40 cellular contexts compared by ENCODE assay signal in the genomic region with DNA sequence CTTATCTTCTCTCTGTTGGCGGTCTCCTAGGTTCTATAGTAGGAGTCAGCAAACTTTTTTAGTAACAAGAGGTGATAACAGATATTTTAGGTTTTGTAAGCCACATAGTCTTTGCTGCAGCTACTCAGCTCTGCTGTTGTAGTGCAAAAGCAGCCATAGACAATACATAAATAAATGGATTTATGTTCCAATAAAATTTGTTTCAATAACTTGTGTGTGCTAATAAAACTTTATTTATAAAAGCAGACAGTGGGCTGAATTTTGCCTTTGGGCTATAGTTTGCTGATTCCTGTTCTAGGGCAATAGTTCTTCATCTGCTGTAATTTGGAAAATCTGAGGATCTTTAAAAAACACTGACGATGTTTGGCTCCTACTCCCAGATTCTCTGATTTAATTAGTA.
"Had no signal": no experiment of that assay in that cellular context is flagged by ENCODE, and none has a peak within 500 bp of the region (broad histone marks: within the 10 kb centered on the region; RNA-seq: fewer than 3 reads in every experiment).

No MANE protein-coding gene starts in this region.

- H3K9me3 ChIP-seq: adrenal gland, ascending aorta, body of pancreas had no signal

- DNase-seq: activated effector memory CD4-positive, alpha-beta T cell treated with anti-CD3 and anti-CD28 coated beads, Interleukin-2, amount 50 U/mL, for 16 hours; activated effector memory CD4-positive, alpha-beta T cell treated with Interleukin-2 at 50 U/mL for 16 hours; activated gamma-delta T cell; activated gamma-delta T cell treated with Interleukin-2 at 50 U/mL for 16 hours; activated naive CD4-positive, alpha-beta T cell; activated naive CD4-positive, alpha-beta T cell treated with anti-CD3 and anti-CD28 coated beads for 36 hours; activated naive CD4-positive, alpha-beta T cell treated with anti-CD3 and anti-CD28 coated beads, Interleukin-2, amount 10 ng/mL, durations not matched to agents 7 days and 5 days; activated naive CD4-positive, alpha-beta T cell treated with anti-CD3 and anti-CD28 coated beads, Interleukin-2, amount 50 U/mL, for 16 hours; activated naive CD4-positive, alpha-beta T cell treated with Interleukin-2 at 50 U/mL for 16 hours; activated naive CD8-positive, alpha-beta T cell treated with anti-CD3 and anti-CD28 coated beads for 36 hours; activated naive CD8-positive, alpha-beta T cell treated with anti-CD3 and anti-CD28 coated beads, Interleukin-2, amount 10 ng/mL, durations not matched to agents 7 days and 5 days; activated naive CD8-positive, alpha-beta T cell treated with anti-CD3 and anti-CD28 coated beads, Interleukin-2, amount 50 U/mL, for 24 hours; activated T-cell treated with anti-CD3 and anti-CD28 coated beads, Interleukin-2, amount 50 U/mL, for 1 hour; activated T-cell treated with anti-CD3 and anti-CD28 coated beads, Interleukin-2, amount 50 U/mL, for 24 hours; activated T-cell treated with anti-CD3 and anti-CD28 coated beads, Interleukin-2, amount 50 U/mL, for 4 hours; activated T-cell treated with anti-CD3 and anti-CD28 coated beads, Interleukin-2, amount 50 U/mL, for 48 hours; activated T-cell treated with anti-CD3 and anti-CD28 coated beads, Interleukin-2, amount 50 U/mL, for 72 hours; adrenal gland; amniotic stem cell; amygdala; anterior cingulate cortex; aorta; body of pancreas; brain microvascular endothelial cell; caudate nucleus; central memory CD4-positive, alpha-beta T cell; cerebellar nuclear complex had no signal

- H3K27me3 Mint-ChIP-seq: activated naive CD4-positive, alpha-beta T cell treated with anti-CD3 and anti-CD28 coated beads, Interleukin-2, amount 10 ng/mL, durations not matched to agents 7 days and 5 days; activated naive CD8-positive, alpha-beta T cell treated with anti-CD3 and anti-CD28 coated beads, Interleukin-2, amount 50 U/mL, for 24 hours had no signal

- H3K4me3 ChIP-seq: adrenal gland, ascending aorta, body of pancreas, breast epithelium, cardiac muscle cell had no signal

- H3K27me3 ChIP-seq: adrenal gland, ascending aorta, body of pancreas, brain microvascular endothelial cell, breast epithelium, cardiac muscle cell had no signal

- H3K4me1 ChIP-seq: adrenal gland, ascending aorta, body of pancreas, breast epithelium had no signal

- H3K36me3 Mint-ChIP-seq: activated naive CD4-positive, alpha-beta T cell treated with anti-CD3 and anti-CD28 coated beads, Interleukin-2, amount 10 ng/mL, durations not matched to agents 7 days and 5 days; activated naive CD4-positive, alpha-beta T cell treated with anti-CD3 and anti-CD28 coated beads, Interleukin-2, amount 50 U/mL, for 24 hours; activated naive CD4-positive, alpha-beta T cell treated with anti-CD3 and anti-CD28 coated beads, Interleukin-2, amount 50 U/mL, for 72 hours; activated naive CD8-positive, alpha-beta T cell; activated naive CD8-positive, alpha-beta T cell treated with anti-CD3 and anti-CD28 coated beads for 36 hours; activated naive CD8-positive, alpha-beta T cell treated with anti-CD3 and anti-CD28 coated beads, Interleukin-2, amount 10 ng/mL, durations not matched to agents 7 days and 5 days; brain had no signal

- H3K4me3 Mint-ChIP-seq: activated naive CD4-positive, alpha-beta T cell treated with anti-CD3 and anti-CD28 coated beads for 36 hours; activated naive CD4-positive, alpha-beta T cell treated with anti-CD3 and anti-CD28 coated beads, Interleukin-2, amount 10 ng/mL, durations not matched to agents 7 days and 5 days; activated naive CD4-positive, alpha-beta T cell treated with anti-CD3 and anti-CD28 coated beads, Interleukin-2, amount 50 U/mL, for 24 hours; activated naive CD8-positive, alpha-beta T cell; activated naive CD8-positive, alpha-beta T cell treated with anti-CD3 and anti-CD28 coated beads for 36 hours; activated naive CD8-positive, alpha-beta T cell treated with anti-CD3 and anti-CD28 coated beads, Interleukin-2, amount 10 ng/mL, durations not matched to agents 7 days and 5 days; activated naive CD8-positive, alpha-beta T cell treated with anti-CD3 and anti-CD28 coated beads, Interleukin-2, amount 50 U/mL, for 24 hours; activated T-cell treated with anti-CD3 and anti-CD28 coated beads, Interleukin-2, amount 50 U/mL, for 24 hours; activated T-cell treated with anti-CD3 and anti-CD28 coated beads, Interleukin-2, amount 50 U/mL, for 4 hours; activated T-cell treated with anti-CD3 and anti-CD28 coated beads, Interleukin-2, amount 50 U/mL, for 72 hours; activated T-helper 1 cell treated with anti-CD3 and anti-CD28 coated beads, Interleukin-12 subunit alpha, Interleukin-12 subunit beta, Interleukin-2, Interleukin-4 antibody, amounts not matched to agents 30 ng/mL and 10 ng/mL and 1 ng/mL, durations not matched to agents 14 hours and 24 hours and 36 hours; activated T-helper 17 cell treated with anti-CD3 and anti-CD28 coated beads, Interleukin-2, amount 50 U/mL, for 72 hours; brain; central memory CD8-positive, alpha-beta T cell had no signal

- ATAC-seq: activated naive CD4-positive, alpha-beta T cell treated with anti-CD3 and anti-CD28 coated beads, Interleukin-2, amount 50 U/mL, for 72 hours; activated naive CD8-positive, alpha-beta T cell treated with anti-CD3 and anti-CD28 coated beads, Interleukin-2, amount 50 U/mL, for 24 hours; activated T-cell treated with anti-CD3 and anti-CD28 coated beads, Interleukin-2, amount 50 U/mL, for 4 hours; activated T-cell treated with anti-CD3 and anti-CD28 coated beads, Interleukin-2, amount 50 U/mL, for 72 hours; activated T-helper 17 cell treated with anti-CD3 and anti-CD28 coated beads, Interleukin-2, amount 50 U/mL, for 72 hours; body of pancreas had no signal

- FAIRE-seq: astrocyte, bronchial epithelial cell had no signal

- H3K27ac Mint-ChIP-seq: activated naive CD4-positive, alpha-beta T cell treated with anti-CD3 and anti-CD28 coated beads for 36 hours; activated naive CD4-positive, alpha-beta T cell treated with anti-CD3 and anti-CD28 coated beads, Interleukin-2, amount 10 ng/mL, durations not matched to agents 7 days and 5 days; activated naive CD4-positive, alpha-beta T cell treated with anti-CD3 and anti-CD28 coated beads, Interleukin-2, amount 50 U/mL, for 24 hours; activated naive CD4-positive, alpha-beta T cell treated with anti-CD3 and anti-CD28 coated beads, Interleukin-2, amount 50 U/mL, for 72 hours; activated naive CD8-positive, alpha-beta T cell; activated naive CD8-positive, alpha-beta T cell treated with anti-CD3 and anti-CD28 coated beads for 36 hours; activated naive CD8-positive, alpha-beta T cell treated with anti-CD3 and anti-CD28 coated beads, Interleukin-2, amount 10 ng/mL, durations not matched to agents 7 days and 5 days; activated naive CD8-positive, alpha-beta T cell treated with anti-CD3 and anti-CD28 coated beads, Interleukin-2, amount 50 U/mL, for 24 hours; activated T-cell treated with anti-CD3 and anti-CD28 coated beads, Interleukin-2, amount 50 U/mL, for 24 hours; activated T-cell treated with anti-CD3 and anti-CD28 coated beads, Interleukin-2, amount 50 U/mL, for 72 hours; activated T-helper 1 cell treated with anti-CD3 and anti-CD28 coated beads, Interleukin-12 subunit alpha, Interleukin-12 subunit beta, Interleukin-2, Interleukin-4 antibody, amounts not matched to agents 30 ng/mL and 10 ng/mL and 1 ng/mL, durations not matched to agents 14 hours and 24 hours and 36 hours; activated T-helper 17 cell treated with anti-CD3 and anti-CD28 coated beads, Interleukin-2, amount 50 U/mL, for 72 hours; activated T-helper 2 cell treated with anti-CD3 and anti-CD28 coated beads, Interferon-gamma antibody, Interleukin-2, Interleukin-4, amounts not matched to agents 10 μg/mL and 5 μg/mL and 100 μg/mL, durations not matched to agents 14 hours and 24 hours and 36 hours; brain had no signal

- H3K4me1 Mint-ChIP-seq: activated naive CD4-positive, alpha-beta T cell treated with anti-CD3 and anti-CD28 coated beads, Interleukin-2, amount 10 ng/mL, durations not matched to agents 7 days and 5 days; activated naive CD4-positive, alpha-beta T cell treated with anti-CD3 and anti-CD28 coated beads, Interleukin-2, amount 50 U/mL, for 24 hours; activated naive CD8-positive, alpha-beta T cell treated with anti-CD3 and anti-CD28 coated beads for 36 hours; activated naive CD8-positive, alpha-beta T cell treated with anti-CD3 and anti-CD28 coated beads, Interleukin-2, amount 10 ng/mL, durations not matched to agents 7 days and 5 days; activated naive CD8-positive, alpha-beta T cell treated with anti-CD3 and anti-CD28 coated beads, Interleukin-2, amount 50 U/mL, for 24 hours; activated T-helper 17 cell treated with anti-CD3 and anti-CD28 coated beads, Interleukin-2, amount 50 U/mL, for 72 hours; central memory CD8-positive, alpha-beta T cell had no signal

- H3K27ac ChIP-seq: adrenal gland, ascending aorta, body of pancreas, brain microvascular endothelial cell, breast epithelium, cardiac muscle cell had no signal

- H3K36me3 ChIP-seq: adrenal gland, ascending aorta, brain microvascular endothelial cell, breast epithelium, cardiac muscle cell had no signal
